10 cellular contexts compared by ENCODE assay signal in genomic region chr14:103989034-103989433, GRCh38. TPM values are rescaled to one million over a fixed set of nuclear protein-coding genes. Genes with fewer than 3 reads are reported as not detected.
"Had no signal": no experiment of that assay in that cellular context is flagged by ENCODE, and none has a peak within 500 bp of the region (broad histone marks: within the 10 kb centered on the region; RNA-seq: fewer than 3 reads in every experiment).

No MANE protein-coding gene starts in this region.

- FAIRE-seq: H1, H54 had no signal

- H3K27ac ChIP-seq: HL-60, KMS-11 had no signal

- ATAC-seq: GM23338 had no signal

- H3K4me3 Mint-ChIP-seq: GM23338, H9 had no signal

- H2AFZ ChIP-seq: GM23338 had no signal

- H3K9ac ChIP-seq: KMS-11 had no signal

- H3K27ac Mint-ChIP-seq: GM23338, H9 had no signal

- DNase-seq: H9, HCEC 1CT, IMR-90, KBM-7 had no signal

- H3K4me3 ChIP-seq: GM23338 had no signal

- H3K4me1 Mint-ChIP-seq: GM23338 had no signal

- H3K4me2 ChIP-seq: GM23338, KMS-11 had no signal

RNA-seq across cellular contexts. Expression of gene RD3L, which starts 46.7 kb away (rescaled TPM):
- total RNA-seq: GM23338, H1, H9, HT1080, IMR-90 had no signal
- polyA plus RNA-seq: GM23338, H1, IMR-90 had no signal
